Comparison of ENCODE assay signal across 20 cellular contexts in genomic region chr15:72535911-72536310, GRCh38.
"Had no signal": no experiment of that assay in that cellular context is flagged by ENCODE, and none has a peak within 500 bp of the region (broad histone marks: within the 10 kb centered on the region; RNA-seq: fewer than 3 reads in every experiment).

No MANE protein-coding gene starts in this region.

- H3K4me3 ChIP-seq: esophagus muscularis mucosa, lower lobe of right lung, sigmoid colon, thyroid gland had no signal

- ATAC-seq: activated T-cell treated with anti-CD3 and anti-CD28 coated beads, Interleukin-2, amount 50 U/mL, for 4 hours; left colon; lower lobe of right lung; natural killer cell; stimulated activated naive B cell treated with anti-CD40 and anti-IgM and Interleukin-4, amounts not matched to agents 10 μg/mL and 1 μg/mL and 100 μg/mL, for 72 hours had no signal

- H3K27ac ChIP-seq: esophagus muscularis mucosa, lower lobe of right lung, neutrophil, sigmoid colon, thyroid gland had no signal

- H3K4me3 Mint-ChIP-seq: activated CD4-positive, alpha-beta T cell treated with anti-CD3 and anti-CD28 coated beads, Interleukin-2, amount 10 ng/mL, durations not matched to agents 24 days and 14 days; activated T-cell treated with anti-CD3 and anti-CD28 coated beads, Interleukin-2, amount 50 U/mL, for 4 hours; natural killer cell; stimulated activated naive B cell treated with anti-CD40 and anti-IgM and Interleukin-4, amounts not matched to agents 10 μg/mL and 1 μg/mL and 100 μg/mL, for 72 hours; T-helper 1 cell treated with Interleukin-12 subunit alpha and Interleukin-12 subunit beta and Interleukin-4 antibody, amounts not matched to agents 30 μg/mL and 1 μg/mL, for 36 hours had no signal

- FAIRE-seq: astrocyte, bronchial epithelial cell, endothelial cell of umbilical vein had no signal

- H3K9me3 Mint-ChIP-seq: activated CD4-positive, alpha-beta T cell treated with anti-CD3 and anti-CD28 coated beads, Interleukin-2, amount 10 ng/mL, durations not matched to agents 24 days and 14 days had no signal

- DNase-seq: activated CD4-positive, alpha-beta T cell treated with anti-CD3 and anti-CD28 coated beads, Interleukin-2, amount 10 ng/mL, durations not matched to agents 24 days and 14 days; activated CD8-positive, alpha-beta memory T cell treated with anti-CD3 and anti-CD28 coated beads, Interleukin-2, amount 50 U/mL, for 4 hours; activated effector memory CD4-positive, alpha-beta T cell treated with anti-CD3 and anti-CD28 coated beads, Interleukin-2, amount 50 U/mL, for 16 hours; activated naive CD4-positive, alpha-beta T cell treated with anti-CD3 and anti-CD28 coated beads, Interleukin-2, amount 50 U/mL, for 16 hours; activated T-cell treated with anti-CD3 and anti-CD28 coated beads, Interleukin-2, amount 50 U/mL, for 4 hours; cerebellar nuclear complex; effector CD8-positive, alpha-beta T cell; hippocampal formation; left colon; lower lobe of right lung; natural killer cell; sigmoid colon; stimulated activated naive B cell treated with anti-CD40 and anti-IgM and Interleukin-4, amounts not matched to agents 10 μg/mL and 1 μg/mL and 100 μg/mL, for 72 hours; thyroid gland had no signal

- H3K4me1 ChIP-seq: lower lobe of right lung had no signal

- H3K27me3 Mint-ChIP-seq: activated CD4-positive, alpha-beta T cell treated with anti-CD3 and anti-CD28 coated beads, Interleukin-2, amount 10 ng/mL, durations not matched to agents 24 days and 14 days; stimulated activated naive B cell treated with anti-CD40 and anti-IgM and Interleukin-4, amounts not matched to agents 10 μg/mL and 1 μg/mL and 100 μg/mL, for 72 hours had no signal

- H3K27ac Mint-ChIP-seq: activated CD4-positive, alpha-beta T cell treated with anti-CD3 and anti-CD28 coated beads, Interleukin-2, amount 10 ng/mL, durations not matched to agents 24 days and 14 days; natural killer cell; stimulated activated naive B cell treated with anti-CD40 and anti-IgM and Interleukin-4, amounts not matched to agents 10 μg/mL and 1 μg/mL and 100 μg/mL, for 72 hours; T-helper 1 cell treated with Interleukin-12 subunit alpha and Interleukin-12 subunit beta and Interleukin-4 antibody, amounts not matched to agents 30 μg/mL and 1 μg/mL, for 36 hours had no signal

- H3K9me3 ChIP-seq: thyroid gland had no signal

- H3K27me3 ChIP-seq: esophagus muscularis mucosa, neutrophil, sigmoid colon, thyroid gland had no signal

- H3K36me3 ChIP-seq: esophagus muscularis mucosa, lower lobe of right lung, neutrophil, sigmoid colon, thyroid gland had no signal
